Comparison of ENCODE assay signal across 1 cellular context in the genomic region with DNA sequence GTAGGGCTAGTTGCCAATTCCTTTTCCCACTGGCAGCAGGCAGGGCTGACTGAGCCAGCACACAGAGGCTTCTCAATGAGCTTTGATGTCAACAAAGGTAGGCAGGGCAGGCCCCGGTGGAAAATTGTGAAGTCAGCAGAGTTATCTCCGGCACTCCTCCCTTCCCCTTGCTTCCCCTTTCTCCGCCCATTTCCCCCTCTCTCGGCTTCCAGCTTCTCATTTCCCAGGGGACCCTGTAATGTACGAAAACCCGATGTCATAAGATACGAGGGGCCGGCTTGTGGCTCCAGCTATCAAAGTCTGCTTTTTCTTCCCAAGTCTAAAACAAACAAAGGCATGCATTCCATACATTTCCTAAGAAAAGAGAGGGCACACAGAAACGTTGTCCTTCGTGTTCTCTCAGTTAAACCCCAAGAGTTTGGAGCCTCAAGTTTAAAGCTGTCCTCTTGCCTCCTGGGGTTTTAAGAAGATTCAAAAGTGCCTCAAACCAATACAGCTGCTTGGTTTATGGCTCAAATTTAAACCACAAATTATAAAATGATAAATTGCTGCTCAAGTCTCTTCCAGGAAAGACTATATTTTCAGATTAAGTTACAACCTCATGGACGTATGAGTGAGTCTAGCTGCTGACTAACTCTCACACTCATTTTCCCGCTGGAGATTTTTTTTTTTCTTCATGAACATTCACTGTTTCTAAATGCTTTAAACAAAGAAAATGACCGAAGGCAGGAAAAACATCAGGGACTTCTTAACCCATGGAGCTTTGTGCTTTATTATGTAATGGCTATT.
TF ChIP-seq lines count a peak whose summit lies in the region.

No MANE protein-coding gene starts in this region.

TF ChIP-seq in HepG2, 621 proteins besides CTCF, POLR2A, EP300 and RAD21 (continued from another document and continues in another):
- TF ChIP-seq, protein P1, sequence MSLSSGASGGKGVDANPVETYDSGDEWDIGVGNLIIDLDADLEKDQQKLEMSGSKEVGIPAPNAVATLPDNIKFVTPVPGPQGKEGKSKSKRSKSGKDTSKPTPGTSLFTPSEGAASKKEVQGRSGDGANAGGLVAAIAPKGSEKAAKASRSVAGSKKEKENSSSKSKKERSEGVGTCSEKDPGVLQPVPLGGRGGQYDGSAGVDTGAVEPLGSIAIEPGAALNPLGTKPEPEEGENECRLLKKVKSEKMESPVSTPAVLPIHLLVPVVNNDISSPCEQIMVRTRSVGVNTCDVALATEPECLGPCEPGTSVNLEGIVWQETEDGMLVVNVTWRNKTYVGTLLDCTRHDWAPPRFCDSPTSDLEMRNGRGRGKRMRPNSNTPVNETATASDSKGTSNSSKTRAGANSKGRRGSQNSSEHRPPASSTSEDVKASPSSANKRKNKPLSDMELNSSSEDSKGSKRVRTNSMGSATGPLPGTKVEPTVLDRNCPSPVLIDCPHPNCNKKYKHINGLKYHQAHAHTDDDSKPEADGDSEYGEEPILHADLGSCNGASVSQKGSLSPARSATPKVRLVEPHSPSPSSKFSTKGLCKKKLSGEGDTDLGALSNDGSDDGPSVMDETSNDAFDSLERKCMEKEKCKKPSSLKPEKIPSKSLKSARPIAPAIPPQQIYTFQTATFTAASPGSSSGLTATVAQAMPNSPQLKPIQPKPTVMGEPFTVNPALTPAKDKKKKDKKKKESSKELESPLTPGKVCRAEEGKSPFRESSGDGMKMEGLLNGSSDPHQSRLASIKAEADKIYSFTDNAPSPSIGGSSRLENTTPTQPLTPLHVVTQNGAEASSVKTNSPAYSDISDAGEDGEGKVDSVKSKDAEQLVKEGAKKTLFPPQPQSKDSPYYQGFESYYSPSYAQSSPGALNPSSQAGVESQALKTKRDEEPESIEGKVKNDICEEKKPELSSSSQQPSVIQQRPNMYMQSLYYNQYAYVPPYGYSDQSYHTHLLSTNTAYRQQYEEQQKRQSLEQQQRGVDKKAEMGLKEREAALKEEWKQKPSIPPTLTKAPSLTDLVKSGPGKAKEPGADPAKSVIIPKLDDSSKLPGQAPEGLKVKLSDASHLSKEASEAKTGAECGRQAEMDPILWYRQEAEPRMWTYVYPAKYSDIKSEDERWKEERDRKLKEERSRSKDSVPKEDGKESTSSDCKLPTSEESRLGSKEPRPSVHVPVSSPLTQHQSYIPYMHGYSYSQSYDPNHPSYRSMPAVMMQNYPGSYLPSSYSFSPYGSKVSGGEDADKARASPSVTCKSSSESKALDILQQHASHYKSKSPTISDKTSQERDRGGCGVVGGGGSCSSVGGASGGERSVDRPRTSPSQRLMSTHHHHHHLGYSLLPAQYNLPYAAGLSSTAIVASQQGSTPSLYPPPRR (CRISPR knock-in tag; IDR thresholded peaks at IDR 0.05; ENCODE audit: borderline replicate concordance) = peak; percentile 81
- TF ChIP-seq ZNF792 (CRISPR knock-in tag; IDR thresholded peaks at IDR 0.05) (peak; percentile 73; the same call in 1 of the 2 replicates), ZNF431 (CRISPR knock-in tag; IDR thresholded peaks at IDR 0.05; ENCODE audit: borderline replicate concordance, low read depth) (no peak; the same call in 1 of the 2 replicates), AGO2 (optimal IDR thresholded peaks at IDR 0.05; ENCODE audit: low read depth, low read length) (no peak), ZSCAN30 (CRISPR knock-in tag; IDR thresholded peaks at IDR 0.05) (no peak), SMC3 (IDR thresholded peaks at IDR 0.05; ENCODE audit: low read length) (no peak), RBM39 (IDR thresholded peaks at IDR 0.05; ENCODE audit: low read depth, low read length, poor library complexity, severe bottlenecking) (no peak), FOXP1 (IDR thresholded peaks at IDR 0.05) (no peak), FOXP1 (CRISPR knock-in tag; IDR thresholded peaks at IDR 0.05) (peak; percentile 68; the same call in 1 of the 2 replicates), SETDB1 (CRISPR knock-in tag; IDR thresholded peaks at IDR 0.05; ENCODE audit: borderline replicate concordance) (no peak), FOXA1 (IDR thresholded peaks at IDR 0.05) (no peak), FOXA1 (CRISPR knock-in tag; IDR thresholded peaks at IDR 0.05) (peak; percentile 82), PLRG1 (conservative IDR thresholded peaks at IDR 0.05) (no peak), CBX2 (IDR thresholded peaks at IDR 0.05; ENCODE audit: low read depth, low read length) (no peak), CBX2 (CRISPR knock-in tag; IDR thresholded peaks at IDR 0.05; ENCODE audit: low read depth) (no peak), RNF2 (conservative IDR thresholded peaks at IDR 0.05; ENCODE audit: low read depth) (no peak), KMT2A (CRISPR knock-in tag; IDR thresholded peaks at IDR 0.05) (peak; percentile 72; the same call in 1 of the 2 replicates), SNAI1 (CRISPR knock-in tag; IDR thresholded peaks at IDR 0.05; ENCODE audit: borderline replicate concordance) (no peak), ZFYVE20 (CRISPR knock-in tag; IDR thresholded peaks at IDR 0.05; ENCODE audit: borderline replicate concordance, low read depth) (no peak), STAT5B (CRISPR knock-in tag; IDR thresholded peaks at IDR 0.05) (peak; percentile 57; the same call in 1 of the 2 replicates), SNAPC2 (CRISPR knock-in tag; IDR thresholded peaks at IDR 0.05) (no peak), ATF1 (CRISPR knock-in tag; IDR thresholded peaks at IDR 0.05) (peak; percentile 83), KDM2A (CRISPR knock-in tag; IDR thresholded peaks at IDR 0.05; ENCODE audit: borderline replicate concordance, low read depth) (peak; percentile 25; the same call in 1 of the 2 replicates), AGO1 (IDR thresholded peaks at IDR 0.05; ENCODE audit: low read depth, low read length, poor library complexity, severe bottlenecking) (no peak), JARID2 (CRISPR knock-in tag; IDR thresholded peaks at IDR 0.05; ENCODE audit: insufficient replicate concordance) (no peak), ZNF713 (CRISPR knock-in tag; IDR thresholded peaks at IDR 0.05) (0 out of 2 replicates have a peak, but pooled peaks have one; percentile 58), RBFOX2 (IDR thresholded peaks at IDR 0.05; ENCODE audit: low read depth, low read length) (peak; percentile 65), ZNF614 (CRISPR knock-in tag; IDR thresholded peaks at IDR 0.05; ENCODE audit: borderline replicate concordance) (no peak), POGZ (CRISPR knock-in tag; IDR thresholded peaks at IDR 0.05) (peak; percentile 75; the same call in 1 of the 2 replicates), ZFY (CRISPR knock-in tag; IDR thresholded peaks at IDR 0.05) (peak; percentile 67), MTA3 (CRISPR knock-in tag; IDR thresholded peaks at IDR 0.05) (no peak), MYNN (CRISPR knock-in tag; IDR thresholded peaks at IDR 0.05; ENCODE audit: low read depth) (no peak), SNRNP70 (IDR thresholded peaks at IDR 0.05; ENCODE audit: low read depth, low read length) (no peak), ZNF772 (CRISPR knock-in tag; IDR thresholded peaks at IDR 0.05) (peak; percentile 89; the same call in 1 of the 2 replicates), ZBTB1 (CRISPR knock-in tag; IDR thresholded peaks at IDR 0.05; ENCODE audit: borderline replicate concordance) (no peak), ELF4 (CRISPR knock-in tag; IDR thresholded peaks at IDR 0.05; ENCODE audit: borderline replicate concordance) (peak; percentile 88; the same call in 1 of the 2 replicates), ZNF775 (CRISPR knock-in tag; IDR thresholded peaks at IDR 0.05; ENCODE audit: borderline replicate concordance) (peak; percentile 88), EEA1 (CRISPR knock-in tag; IDR thresholded peaks at IDR 0.05; ENCODE audit: borderline replicate concordance) (no peak), SAFB2 (CRISPR knock-in tag; IDR thresholded peaks at IDR 0.05; ENCODE audit: borderline replicate concordance, low read depth) (no peak; the same call in 1 of the 2 replicates), ZNF124 (CRISPR knock-in tag; IDR thresholded peaks at IDR 0.05) (no peak), CREM (IDR thresholded peaks at IDR 0.05) (peak; percentile 89), CREM (CRISPR knock-in tag; IDR thresholded peaks at IDR 0.05) (no peak), GZF1 (CRISPR knock-in tag; IDR thresholded peaks at IDR 0.05) (no peak), MBD4 (IDR thresholded peaks at IDR 0.05; ENCODE audit: borderline replicate concordance, low read length) (no peak; the same call in 1 of the 2 replicates), SIN3A (IDR thresholded peaks at IDR 0.05; ENCODE audit: borderline replicate concordance, low read depth, low read length) (0 out of 2 replicates have a peak, but pooled peaks have one; percentile 38), ASH2L (IDR thresholded peaks at IDR 0.05; ENCODE audit: insufficient read length, low read depth, low read length) (peak; percentile 81), SUZ12 (IDR thresholded peaks at IDR 0.05; ENCODE audit: low read depth, low read length) (no peak), MIER3 (CRISPR knock-in tag; IDR thresholded peaks at IDR 0.05; ENCODE audit: borderline replicate concordance) (peak; percentile 55; the same call in 1 of the 2 replicates), CBX5 (CRISPR knock-in tag; IDR thresholded peaks at IDR 0.05; ENCODE audit: borderline replicate concordance) (peak; percentile 89; the same call in 1 of the 2 replicates), ZNF562 (CRISPR knock-in tag; IDR thresholded peaks at IDR 0.05; ENCODE audit: borderline replicate concordance) (no peak), SP2 (CRISPR knock-in tag; IDR thresholded peaks at IDR 0.05) (no peak), EED (CRISPR knock-in tag; IDR thresholded peaks at IDR 0.05) (no peak), ZNF350 (CRISPR knock-in tag; IDR thresholded peaks at IDR 0.05; ENCODE audit: borderline replicate concordance, low read depth) (0 out of 2 replicates have a peak, but pooled peaks have one; percentile 21), ZNF317 (CRISPR knock-in tag; IDR thresholded peaks at IDR 0.05) (peak; percentile 56; the same call in 1 of the 2 replicates), ZFP37 (CRISPR knock-in tag; IDR thresholded peaks at IDR 0.05; ENCODE audit: borderline replicate concordance) (peak; percentile 86), FLYWCH1 (CRISPR knock-in tag; IDR thresholded peaks at IDR 0.05) (no peak), ZBTB7B (CRISPR knock-in tag; IDR thresholded peaks at IDR 0.05) (peak; percentile 86), FOXC1 (CRISPR knock-in tag; IDR thresholded peaks at IDR 0.05; ENCODE audit: borderline replicate concordance) (no peak), ZNF3 (CRISPR knock-in tag; IDR thresholded peaks at IDR 0.05) (no peak), ZNF839 (CRISPR knock-in tag; IDR thresholded peaks at IDR 0.05; ENCODE audit: borderline replicate concordance) (no peak), GTF2F1 (IDR thresholded peaks at IDR 0.05; ENCODE audit: low read length) (no peak)
- TF ChIP-seq, protein P2, sequence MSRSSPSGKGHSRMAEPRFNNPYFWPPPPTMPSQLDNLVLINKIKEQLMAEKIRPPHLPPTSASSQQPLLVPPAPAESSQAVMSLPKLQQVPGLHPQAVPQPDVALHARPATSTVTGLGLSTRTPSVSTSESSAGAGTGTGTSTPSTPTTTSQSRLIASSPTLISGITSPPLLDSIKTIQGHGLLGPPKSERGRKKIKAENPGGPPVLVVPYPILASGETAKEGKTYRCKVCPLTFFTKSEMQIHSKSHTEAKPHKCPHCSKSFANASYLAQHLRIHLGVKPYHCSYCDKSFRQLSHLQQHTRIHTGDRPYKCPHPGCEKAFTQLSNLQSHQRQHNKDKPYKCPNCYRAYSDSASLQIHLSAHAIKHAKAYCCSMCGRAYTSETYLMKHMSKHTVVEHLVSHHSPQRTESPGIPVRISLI (CRISPR knock-in tag; IDR thresholded peaks at IDR 0.05; ENCODE audit: borderline replicate concordance) = peak; percentile 63; the same call in 1 of the 2 replicates
- TF ChIP-seq, protein P3, sequence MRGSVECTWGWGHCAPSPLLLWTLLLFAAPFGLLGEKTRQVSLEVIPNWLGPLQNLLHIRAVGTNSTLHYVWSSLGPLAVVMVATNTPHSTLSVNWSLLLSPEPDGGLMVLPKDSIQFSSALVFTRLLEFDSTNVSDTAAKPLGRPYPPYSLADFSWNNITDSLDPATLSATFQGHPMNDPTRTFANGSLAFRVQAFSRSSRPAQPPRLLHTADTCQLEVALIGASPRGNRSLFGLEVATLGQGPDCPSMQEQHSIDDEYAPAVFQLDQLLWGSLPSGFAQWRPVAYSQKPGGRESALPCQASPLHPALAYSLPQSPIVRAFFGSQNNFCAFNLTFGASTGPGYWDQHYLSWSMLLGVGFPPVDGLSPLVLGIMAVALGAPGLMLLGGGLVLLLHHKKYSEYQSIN (CRISPR knock-in tag; IDR thresholded peaks at IDR 0.05; ENCODE audit: borderline replicate concordance) = no peak
- TF ChIP-seq, protein P4, sequence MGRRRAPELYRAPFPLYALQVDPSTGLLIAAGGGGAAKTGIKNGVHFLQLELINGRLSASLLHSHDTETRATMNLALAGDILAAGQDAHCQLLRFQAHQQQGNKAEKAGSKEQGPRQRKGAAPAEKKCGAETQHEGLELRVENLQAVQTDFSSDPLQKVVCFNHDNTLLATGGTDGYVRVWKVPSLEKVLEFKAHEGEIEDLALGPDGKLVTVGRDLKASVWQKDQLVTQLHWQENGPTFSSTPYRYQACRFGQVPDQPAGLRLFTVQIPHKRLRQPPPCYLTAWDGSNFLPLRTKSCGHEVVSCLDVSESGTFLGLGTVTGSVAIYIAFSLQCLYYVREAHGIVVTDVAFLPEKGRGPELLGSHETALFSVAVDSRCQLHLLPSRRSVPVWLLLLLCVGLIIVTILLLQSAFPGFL (CRISPR knock-in tag; IDR thresholded peaks at IDR 0.05) = no peak
- TF ChIP-seq, protein P5, sequence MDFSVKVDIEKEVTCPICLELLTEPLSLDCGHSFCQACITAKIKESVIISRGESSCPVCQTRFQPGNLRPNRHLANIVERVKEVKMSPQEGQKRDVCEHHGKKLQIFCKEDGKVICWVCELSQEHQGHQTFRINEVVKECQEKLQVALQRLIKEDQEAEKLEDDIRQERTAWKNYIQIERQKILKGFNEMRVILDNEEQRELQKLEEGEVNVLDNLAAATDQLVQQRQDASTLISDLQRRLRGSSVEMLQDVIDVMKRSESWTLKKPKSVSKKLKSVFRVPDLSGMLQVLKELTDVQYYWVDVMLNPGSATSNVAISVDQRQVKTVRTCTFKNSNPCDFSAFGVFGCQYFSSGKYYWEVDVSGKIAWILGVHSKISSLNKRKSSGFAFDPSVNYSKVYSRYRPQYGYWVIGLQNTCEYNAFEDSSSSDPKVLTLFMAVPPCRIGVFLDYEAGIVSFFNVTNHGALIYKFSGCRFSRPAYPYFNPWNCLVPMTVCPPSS (IDR thresholded peaks at IDR 0.05) = no peak
- TF ChIP-seq, protein P6, sequence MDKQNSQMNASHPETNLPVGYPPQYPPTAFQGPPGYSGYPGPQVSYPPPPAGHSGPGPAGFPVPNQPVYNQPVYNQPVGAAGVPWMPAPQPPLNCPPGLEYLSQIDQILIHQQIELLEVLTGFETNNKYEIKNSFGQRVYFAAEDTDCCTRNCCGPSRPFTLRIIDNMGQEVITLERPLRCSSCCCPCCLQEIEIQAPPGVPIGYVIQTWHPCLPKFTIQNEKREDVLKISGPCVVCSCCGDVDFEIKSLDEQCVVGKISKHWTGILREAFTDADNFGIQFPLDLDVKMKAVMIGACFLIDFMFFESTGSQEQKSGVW (CRISPR knock-in tag; IDR thresholded peaks at IDR 0.05; ENCODE audit: borderline replicate concordance) = no peak
